Comparison of ENCODE assay signal across 9 cellular contexts in the genomic region with DNA sequence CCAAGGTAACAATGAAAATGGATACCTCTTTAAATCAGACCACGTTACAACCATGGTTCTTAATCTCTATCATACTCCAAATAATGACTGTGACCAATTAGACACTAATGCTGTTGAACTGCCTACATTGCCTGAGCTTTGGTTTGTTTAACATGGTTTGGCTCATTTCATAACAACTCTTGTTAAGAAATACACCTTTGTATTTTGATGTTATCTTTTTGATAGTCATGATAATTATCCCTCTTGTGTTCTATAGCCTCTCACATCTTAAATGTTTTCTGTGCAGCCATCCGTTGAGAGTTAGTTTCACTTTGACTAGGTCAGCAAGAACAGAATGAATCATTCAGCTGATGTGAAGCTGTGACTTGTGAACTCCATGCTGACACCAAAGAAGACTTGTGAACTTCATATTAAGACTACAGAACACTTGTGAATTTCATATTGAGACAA.
DNase-seq lines count a peak whose midpoint lies in the region; ATAC-seq and TF ChIP-seq lines count a peak whose summit lies in the region.
"Had no signal": no experiment of that assay in that cellular context is flagged by ENCODE, and none has a peak within 500 bp of the region (broad histone marks: within the 10 kb centered on the region; RNA-seq: fewer than 3 reads in every experiment).

No MANE protein-coding gene starts in this region.

- no peaks in the 10 kb centered on the region for H3K27me3 Mint-ChIP-seq in T-helper 1 cell treated with Interleukin-12 subunit alpha and Interleukin-12 subunit beta and Interleukin-4 antibody, amounts not matched to agents 30 μg/mL and 1 μg/mL, for 36 hours (ENCODE audit: low read depth)
- H3K27me3 Mint-ChIP-seq: naive B cell had no signal

- peaks cover 3% of the 10 kb centered on the region for H3K36me3 Mint-ChIP-seq in T-helper 1 cell treated with Interleukin-12 subunit alpha and Interleukin-12 subunit beta and Interleukin-4 antibody, amounts not matched to agents 30 μg/mL and 1 μg/mL, for 36 hours (ENCODE audit: low read depth)
- H3K36me3 Mint-ChIP-seq: naive B cell had no signal

- H3K4me3 ChIP-seq in GM12864 (ENCODE audit: low read depth, low read length) = no peak overlapping the region

- DNase-seq in GM12864 (ENCODE audit: low read depth) (peak; percentile 45), left kidney (ENCODE audit: low read depth, low spot score) (peak; percentile 84), LoVo (ENCODE audit: low spot score) (no peak), hypothalamus (lab: John Stamatoyannopoulos, UW) (no peak)
- no peak for DNase-seq in activated CD8-positive, alpha-beta memory T cell treated with anti-CD3 and anti-CD28 coated beads, Interleukin-2, amount 50 U/mL, for 4 hours
- DNase-seq: naive B cell had no signal

- peak; percentile 99 for ATAC-seq in GM21360 (IDR thresholded peaks at IDR 0.05; ENCODE audit: unreplicated experiment)
- ATAC-seq in HG03469 (IDR thresholded peaks at IDR 0.05; ENCODE audit: unreplicated experiment) = peak; percentile 97

- peaks cover 9% of the 10 kb centered on the region for H3K4me1 Mint-ChIP-seq in T-helper 1 cell treated with Interleukin-12 subunit alpha and Interleukin-12 subunit beta and Interleukin-4 antibody, amounts not matched to agents 30 μg/mL and 1 μg/mL, for 36 hours (ENCODE audit: low read depth)

- peak overlapping the region; percentile 66 for H3K27ac Mint-ChIP-seq in T-helper 1 cell treated with Interleukin-12 subunit alpha and Interleukin-12 subunit beta and Interleukin-4 antibody, amounts not matched to agents 30 μg/mL and 1 μg/mL, for 36 hours
- H3K27ac Mint-ChIP-seq: naive B cell had no signal

- peak overlapping the region; percentile 18 for H3K4me3 Mint-ChIP-seq in T-helper 1 cell treated with Interleukin-12 subunit alpha and Interleukin-12 subunit beta and Interleukin-4 antibody, amounts not matched to agents 30 μg/mL and 1 μg/mL, for 36 hours
- H3K4me3 Mint-ChIP-seq: naive B cell had no signal

- TF ChIP-seq CTCF in GM12864 (IDR thresholded peaks at IDR 0.05; ENCODE audit: low read depth, low read length, missing control alignments) = no peak

- peaks cover 11% of the 10 kb centered on the region for H3K9me3 Mint-ChIP-seq in T-helper 1 cell treated with Interleukin-12 subunit alpha and Interleukin-12 subunit beta and Interleukin-4 antibody, amounts not matched to agents 30 μg/mL and 1 μg/mL, for 36 hours
- H3K9me3 Mint-ChIP-seq: naive B cell had no signal

Comparison
In these comparisons a context has a peak if more than half of its experiments do, and no peak if none do; other contexts are left out.
1. DNase-seq: peak in GM12864 (single experiment) and left kidney (single experiment); none in LoVo (single experiment), activated CD8-positive, alpha-beta memory T cell treated with anti-CD3 and anti-CD28 coated beads, Interleukin-2, amount 50 U/mL, for 4 hours (single experiment) and hypothalamus (0 of 51).